ENCODE assay signal across 1 cellular context in genomic region chr16:71873199-71873598, GRCh38.
A peak's percentile ranks its signal among the peaks of the same experiment; 100 is the strongest.
TF ChIP-seq lines count a peak whose summit lies in the region.

No MANE protein-coding gene starts in this region.

TF ChIP-seq in HepG2, 621 proteins besides CTCF, POLR2A, EP300 and RAD21:
- peak; percentile 56; the same call in 1 of the 2 replicates for TF ChIP-seq MAFF (IDR thresholded peaks at IDR 0.05; ENCODE audit: low read depth, low read length)
- TF ChIP-seq MAFK (conservative IDR thresholded peaks at IDR 0.05 in 1 of 2, IDR thresholded peaks at IDR 0.05 in 1 of 2; ENCODE audit: low read length in 2 of 2): peak; percentile 50 to 81; a peak in 3 of 4 replicates
- TF ChIP-seq SMAD3 (CRISPR knock-in tag; IDR thresholded peaks at IDR 0.05): no peak
